1 cellular context compared by ENCODE assay signal in the genomic region with DNA sequence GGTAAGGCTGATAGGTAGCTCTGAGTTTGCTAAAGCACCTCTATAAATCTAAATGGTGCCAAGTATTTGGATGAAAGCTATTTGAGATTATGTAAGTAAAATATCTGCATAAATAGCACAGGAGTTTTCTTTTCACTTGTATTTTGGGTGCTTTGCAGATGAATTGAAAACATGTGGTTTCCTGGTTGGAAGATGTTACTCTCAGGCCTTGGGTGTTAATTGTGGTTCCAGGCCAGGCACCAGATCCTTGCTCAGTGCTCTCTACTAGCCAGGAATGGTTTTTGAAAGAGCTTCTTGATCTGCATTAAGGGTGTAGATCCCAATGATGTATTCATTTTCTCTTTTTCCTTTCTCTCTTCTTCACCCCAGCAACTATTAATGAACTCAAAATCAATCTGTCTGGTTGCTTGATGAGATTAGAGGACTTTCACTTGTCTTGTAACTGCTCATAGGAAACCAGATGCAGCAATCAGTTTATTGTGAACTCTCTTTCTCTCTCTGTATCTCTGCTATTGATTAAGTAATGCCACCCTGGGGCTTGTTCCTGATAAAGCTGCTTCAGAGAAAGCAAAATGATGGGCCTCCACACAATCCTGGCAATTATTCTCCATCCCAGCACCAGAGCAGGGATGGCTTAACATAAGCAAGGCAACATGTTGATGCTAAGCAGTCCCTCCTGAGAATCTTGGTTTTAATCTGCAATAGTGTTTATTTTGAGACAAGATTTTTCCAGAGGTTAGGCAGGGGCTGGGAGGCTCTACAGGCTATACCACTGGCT.
TF ChIP-seq lines count a peak whose summit lies in the region.

No MANE protein-coding gene starts in this region.

TF ChIP-seq in H1, 55 proteins besides CTCF, POLR2A, EP300 and RAD21:
- TF ChIP-seq SP2 (IDR thresholded peaks at IDR 0.05; ENCODE audit: low read length) (no peak), EZH2 (IDR thresholded peaks at IDR 0.05; ENCODE audit: low read depth, low read length, severe bottlenecking) (no peak), USF2 (IDR thresholded peaks at IDR 0.05; ENCODE audit: low read length) (no peak), SP4 (IDR thresholded peaks at IDR 0.05; ENCODE audit: low read length) (no peak)
- TF ChIP-seq, protein P1, sequence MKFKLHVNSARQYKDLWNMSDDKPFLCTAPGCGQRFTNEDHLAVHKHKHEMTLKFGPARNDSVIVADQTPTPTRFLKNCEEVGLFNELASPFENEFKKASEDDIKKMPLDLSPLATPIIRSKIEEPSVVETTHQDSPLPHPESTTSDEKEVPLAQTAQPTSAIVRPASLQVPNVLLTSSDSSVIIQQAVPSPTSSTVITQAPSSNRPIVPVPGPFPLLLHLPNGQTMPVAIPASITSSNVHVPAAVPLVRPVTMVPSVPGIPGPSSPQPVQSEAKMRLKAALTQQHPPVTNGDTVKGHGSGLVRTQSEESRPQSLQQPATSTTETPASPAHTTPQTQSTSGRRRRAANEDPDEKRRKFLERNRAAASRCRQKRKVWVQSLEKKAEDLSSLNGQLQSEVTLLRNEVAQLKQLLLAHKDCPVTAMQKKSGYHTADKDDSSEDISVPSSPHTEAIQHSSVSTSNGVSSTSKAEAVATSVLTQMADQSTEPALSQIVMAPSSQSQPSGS (IDR thresholded peaks at IDR 0.05; ENCODE audit: low read length) = no peak
TF ChIP-seq in H1: peak in this region for 0.
